In genomic region chr10:110512461-110513187, GRCh38 we compare ENCODE assay signal across 9 cellular contexts. TPM values are rescaled to one million over a fixed set of nuclear protein-coding genes. Genes with fewer than 3 reads are reported as not detected.
DNase-seq lines count a peak whose midpoint lies in the region; ATAC-seq and TF ChIP-seq lines count a peak whose summit lies in the region.
"Had no signal": no experiment of that assay in that cellular context is flagged by ENCODE, and none has a peak within 500 bp of the region (broad histone marks: within the 10 kb centered on the region; RNA-seq: fewer than 3 reads in every experiment).

No MANE protein-coding gene starts in this region.

- no peak for TF ChIP-seq CTCF in natural killer cell (IDR thresholded peaks at IDR 0.05)

- no peaks in the 10 kb centered on the region for H3K9me3 Mint-ChIP-seq in CD4-positive, CD25-positive, alpha-beta regulatory T cell
- H3K9me3 Mint-ChIP-seq in natural killer cell: no peaks in the 10 kb centered on the region

- H3K27me3 ChIP-seq in CD4-positive, CD25-positive, alpha-beta regulatory T cell (ENCODE audit: control insufficient read depth, insufficient read depth, low read length): no peaks in the 10 kb centered on the region

- H3K4me1 ChIP-seq in CD4-positive, CD25-positive, alpha-beta regulatory T cell (ENCODE audit: control insufficient read depth, insufficient read depth, low read length, poor library complexity, severe bottlenecking): no peaks in the 10 kb centered on the region

- H3K9me3 ChIP-seq in CD4-positive, CD25-positive, alpha-beta regulatory T cell (ENCODE audit: control insufficient read depth in 2 of 2, low read length in 2 of 2): no peaks in the 10 kb centered on the region

- no peak overlapping the region for H3K4me3 ChIP-seq in CD4-positive, CD25-positive, alpha-beta regulatory T cell (ENCODE audit: low read depth, low read length)

- intact Hi-C loops in natural killer cell (cut with micrococcal nuclease): no loop called here

- H3K36me3 ChIP-seq in CD4-positive, CD25-positive, alpha-beta regulatory T cell (ENCODE audit: control insufficient read depth, insufficient read depth, low read length): peaks cover 25% of the 10 kb centered on the region

- H3K27me3 Mint-ChIP-seq in CD4-positive, CD25-positive, alpha-beta regulatory T cell: no peaks in the 10 kb centered on the region
- H3K27me3 Mint-ChIP-seq in natural killer cell (ENCODE audit: low read depth in 2 of 2): no peaks in the 10 kb centered on the region

- DNase-seq in CD4-positive, CD25-positive, alpha-beta regulatory T cell: peak in 1 of 3 donors; percentile 17
- DNase-seq in NCI-H226 (peak; percentile 86), amniotic stem cell (lab: John Stamatoyannopoulos, UW) (peak; percentile 73), natural killer cell (no peak), Kasumi-1 (lab: John Stamatoyannopoulos, UW) (no peak), GOT3 (lab: John Stamatoyannopoulos, UW) (no peak), OCI-M2 (lab: John Stamatoyannopoulos, UW; ENCODE audit: unreplicated experiment) (no peak), NCI-H526 (lab: John Stamatoyannopoulos, UW) (no peak)
- DNase-seq: NCI-H1092 treated with DMSO at 0.1 percent for 48 hours had no signal

- H3K36me3 Mint-ChIP-seq in CD4-positive, CD25-positive, alpha-beta regulatory T cell: peaks cover 57% of the 10 kb centered on the region
- peaks cover 13% of the 10 kb centered on the region for H3K36me3 Mint-ChIP-seq in natural killer cell

- H3K27ac Mint-ChIP-seq in CD4-positive, CD25-positive, alpha-beta regulatory T cell: peak overlapping the region in 1 of 3 donors; percentile 5
- H3K27ac Mint-ChIP-seq in natural killer cell: no peak overlapping the region

- no peak overlapping the region for H3K27ac ChIP-seq in CD4-positive, CD25-positive, alpha-beta regulatory T cell (ENCODE audit: insufficient read depth, low read length, poor library complexity, severe bottlenecking)

- peak; percentile 76 to 77 for ATAC-seq in CD4-positive, CD25-positive, alpha-beta regulatory T cell (ENCODE audit: low read depth in 2 of 2)
- peak; percentile 8 to 55 (median 28) for ATAC-seq in natural killer cell

- no peak overlapping the region for H3K4me3 Mint-ChIP-seq in CD4-positive, CD25-positive, alpha-beta regulatory T cell
- no peak overlapping the region for H3K4me3 Mint-ChIP-seq in natural killer cell

- peaks cover 0 to 9% (median 1%) of the 10 kb centered on the region in 4 donors for H3K4me1 Mint-ChIP-seq in CD4-positive, CD25-positive, alpha-beta regulatory T cell
- peaks cover 5 to 15% of the 10 kb centered on the region in 2 donors for H3K4me1 Mint-ChIP-seq in natural killer cell

RNA-seq across cellular contexts. Expression of gene DUSP5, which starts 14.9 kb away (rescaled TPM):
- 142 TPM for total RNA-seq in CD4-positive, CD25-positive, alpha-beta regulatory T cell
- polyA plus RNA-seq in CD4-positive, CD25-positive, alpha-beta regulatory T cell: 1 to 10 TPM; 1.3 to 5.1 (median 2.3) TPM
- 10 to 100 TPM; 56.3 to 98.9 (median 69.6) TPM for total RNA-seq in natural killer cell

RNA-seq across cellular contexts. Expression of gene SMC3, which starts 54.9 kb away (rescaled TPM):
- total RNA-seq in CD4-positive, CD25-positive, alpha-beta regulatory T cell: 47.7 TPM
- 10 to 100 TPM; 61.1 to 68.9 (median 67.0) TPM for polyA plus RNA-seq in CD4-positive, CD25-positive, alpha-beta regulatory T cell
- total RNA-seq in natural killer cell: 10 to 100 TPM; 36.6 to 38.5 (median 37.8) TPM

Comparison
In these comparisons a context has a peak if more than half of its experiments do, and no peak if none do; other contexts are left out.
1. DNase-seq: peak in NCI-H226 (single experiment) and amniotic stem cell (single experiment); none in natural killer cell (single experiment), Kasumi-1 (0 of 2), GOT3 (single experiment), OCI-M2 (single experiment) and NCI-H526 (0 of 2).